ENCODE assay signal across 11 cellular contexts in genomic region chr6:134398453-134398852, GRCh38.
DNase-seq lines count a peak whose midpoint lies in the region; ATAC-seq and TF ChIP-seq lines count a peak whose summit lies in the region.
"Had no signal": no experiment of that assay in that cellular context is flagged by ENCODE, and none has a peak within 500 bp of the region (broad histone marks: within the 10 kb centered on the region; RNA-seq: fewer than 3 reads in every experiment).

No MANE protein-coding gene starts in this region.

- intact Hi-C loops in adrenal gland (cut with DNase I), result no loop called here

- ATAC-seq in GM21447 (IDR thresholded peaks at IDR 0.05; ENCODE audit: unreplicated experiment), result no peak
- ATAC-seq: left lobe of liver had no signal

- H3K4me3 ChIP-seq in adrenal gland (no peak overlapping the region), suprapubic skin (no peak overlapping the region)

- TF ChIP-seq EP300 in suprapubic skin (IDR thresholded peaks at IDR 0.05), result no peak

- no peaks in the 10 kb centered on the region; the same call in none of the 2 replicates for H3K27me3 Mint-ChIP-seq in HFFc6 (ENCODE audit: insufficient read depth)

- TF ChIP-seq CTCF in adrenal gland (IDR thresholded peaks at IDR 0.05), result no peak
- no peak for TF ChIP-seq CTCF in suprapubic skin (IDR thresholded peaks at IDR 0.05)
- no peak for TF ChIP-seq CTCF in HFFc6 (IDR thresholded peaks at IDR 0.05)

- H3K27ac ChIP-seq in adrenal gland, result no peak overlapping the region
- H3K27ac ChIP-seq in suprapubic skin, result no peak overlapping the region

- peaks cover 24% of the 10 kb centered on the region for H3K4me1 Mint-ChIP-seq in HFFc6 (ENCODE audit: low read depth)

- no peak overlapping the region for H3K4me3 Mint-ChIP-seq in HFFc6

- H3K4me1 ChIP-seq in adrenal gland (replicated peaks in 1 of 2) (no peaks in the 10 kb centered on the region), suprapubic skin (peaks cover 12% of the 10 kb centered on the region)

- peak; percentile 6 to 15 for DNase-seq in activated CD4-positive, alpha-beta T cell treated with anti-CD3 and anti-CD28 coated beads, Interleukin-2, amount 50 U/mL, for 48 hours
- DNase-seq in activated CD4-positive, alpha-beta T cell treated with anti-CD3 and anti-CD28 coated beads, Interleukin-2, amount 50 U/mL, for 4 hours, result no peak
- peak; percentile 40 for DNase-seq in HT1080 (ENCODE audit: low read depth)
- peak in 4 of 7 donors; percentile 22 to 58 (median 38) for DNase-seq in adrenal gland
- peak; percentile 32 for DNase-seq in stimulated activated CD4-positive, alpha-beta T cell treated with anti-CD3 and anti-CD28 coated beads, Interleukin-1b, Interleukin-23, amount 100 ng/mL, for 48 hours
- DNase-seq in suprapubic skin (ENCODE audit: low spot score in 2 of 2), result no peak
- DNase-seq in HFFc6, result no peak
- DNase-seq: activated effector memory CD4-positive, alpha-beta T cell treated with anti-CD3 and anti-CD28 coated beads, Interleukin-2, amount 50 U/mL, for 16 hours; SHP77 treated with DMSO at 0.1 percent for 48 hours had no signal

- H3K27ac Mint-ChIP-seq in HFFc6, result no peak overlapping the region

- TF ChIP-seq POLR2A in adrenal gland (IDR thresholded peaks at IDR 0.05), result no peak
- no peak for TF ChIP-seq POLR2A in suprapubic skin (IDR thresholded peaks at IDR 0.05)

- no peaks in the 10 kb centered on the region for H3K36me3 ChIP-seq in adrenal gland (replicated peaks in 1 of 2)
- H3K36me3 ChIP-seq in suprapubic skin, result no peaks in the 10 kb centered on the region

- H3K9me3 Mint-ChIP-seq in HFFc6, result no peaks in the 10 kb centered on the region

- 67 to 75% (median 72%) methylated on average over 6 of the region's 6 CpGs for WGBS in adrenal gland, 4 donors
- WGBS in suprapubic skin, result 60% methylated on average over 6 of the region's 6 CpGs

- H3K27me3 ChIP-seq in adrenal gland, result no peaks in the 10 kb centered on the region
- no peaks in the 10 kb centered on the region for H3K27me3 ChIP-seq in suprapubic skin

- H3K9me3 ChIP-seq in adrenal gland (replicated peaks in 1 of 3), result no peaks in the 10 kb centered on the region
- no peaks in the 10 kb centered on the region for H3K9me3 ChIP-seq in suprapubic skin

- H3K36me3 Mint-ChIP-seq in HFFc6 (ENCODE audit: low read depth), result no peaks in the 10 kb centered on the region

Comparison
In these comparisons a context has a peak if more than half of its experiments do, and no peak if none do; other contexts are left out.
1. DNase-seq: peak in activated CD4-positive, alpha-beta T cell treated with anti-CD3 and anti-CD28 coated beads, Interleukin-2, amount 50 U/mL, for 48 hours (2 of 2), HT1080 (single experiment), adrenal gland (4 of 7) and stimulated activated CD4-positive, alpha-beta T cell treated with anti-CD3 and anti-CD28 coated beads, Interleukin-1b, Interleukin-23, amount 100 ng/mL, for 48 hours (single experiment); none in activated CD4-positive, alpha-beta T cell treated with anti-CD3 and anti-CD28 coated beads, Interleukin-2, amount 50 U/mL, for 4 hours (0 of 2), suprapubic skin (0 of 2) and HFFc6 (single experiment).